Comparison of ENCODE assay signal across 5 cellular contexts in genomic region chr1:25389721-25390120, GRCh38. TPM values are rescaled to one million over a fixed set of nuclear protein-coding genes. Genes with fewer than 3 reads are reported as not detected.
"Had no signal": no experiment of that assay in that cellular context is flagged by ENCODE, and none has a peak within 500 bp of the region (broad histone marks: within the 10 kb centered on the region; RNA-seq: fewer than 3 reads in every experiment).

No MANE protein-coding gene starts in this region.

RNA-seq across cellular contexts. Expression of gene RHCE, which starts 30.9 kb away (rescaled TPM):
- total RNA-seq: natural killer cell, occipital lobe, subcutaneous adipose tissue, thoracic aorta, vagina had no signal
